In the genomic region with DNA sequence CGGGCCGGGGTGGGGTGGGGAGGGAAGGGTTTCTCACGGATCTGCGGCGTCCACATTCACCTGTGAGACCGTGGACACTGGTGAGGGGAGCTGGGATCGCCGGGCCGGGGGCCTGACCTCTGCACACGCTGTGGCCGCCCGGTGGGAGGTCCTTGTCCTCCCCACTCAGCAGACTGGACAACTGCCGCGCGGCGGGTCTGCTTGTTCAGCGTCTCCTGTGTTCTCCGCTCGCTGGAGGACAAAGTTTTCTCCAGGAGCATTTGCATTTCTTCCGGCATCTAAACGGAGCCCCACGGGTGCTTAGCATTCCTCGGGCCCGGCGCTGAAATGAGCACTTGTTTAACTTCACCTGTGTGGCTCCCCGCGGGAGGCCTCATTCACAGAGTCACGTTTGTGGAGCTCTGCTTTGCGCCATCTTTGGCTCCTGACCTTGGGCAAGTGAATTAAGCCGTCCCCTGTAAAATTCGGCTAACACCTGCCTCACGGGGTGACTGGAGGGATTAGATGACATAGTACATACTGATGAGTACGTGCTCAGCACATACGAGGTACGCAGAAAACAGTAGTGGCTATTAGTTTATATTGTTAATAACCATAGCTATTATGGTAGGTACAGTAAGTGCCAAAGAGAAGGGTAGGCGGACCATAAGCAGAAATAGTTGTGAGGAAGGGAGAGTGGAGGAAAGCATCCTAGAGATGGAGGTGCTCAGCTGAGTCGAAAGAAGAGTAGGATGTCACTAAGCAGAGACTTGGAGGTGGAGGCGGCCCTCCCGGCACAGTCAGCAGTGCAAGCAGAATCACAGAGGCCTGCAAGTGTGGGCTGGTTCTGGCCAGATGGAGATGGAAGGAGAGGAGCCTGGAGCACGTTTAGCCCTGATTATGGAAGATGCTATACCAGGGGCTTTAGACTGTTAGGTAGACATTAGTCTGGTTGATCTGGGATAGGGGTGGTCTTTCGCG, we compare ENCODE assay signal across 8 cellular contexts. TPM values are rescaled to one million over a fixed set of nuclear protein-coding genes. Genes with fewer than 3 reads are reported as not detected.
DNase-seq lines count a peak whose midpoint lies in the region; ATAC-seq and TF ChIP-seq lines count a peak whose summit lies in the region.

No MANE protein-coding gene starts in this region.

- in situ Hi-C loops in GM13976 (cut with MboI; ENCODE audit: low sequenced_read_pairs, unreplicated experiment) = no loop called here

- ATAC-seq in T-helper 17 cell = peak; percentile 24
- peak; percentile 10 to 20 for ATAC-seq in naive thymus-derived CD8-positive, alpha-beta T cell
- no peak for ATAC-seq in GM18520 (IDR thresholded peaks at IDR 0.05; ENCODE audit: unreplicated experiment)

- H3K4me2 ChIP-seq in BLaER1 treated with 17β-estradiol and CSF1 and Interleukin-3, amounts not matched to agents 10 nM and 100 nM = peak overlapping the region; percentile 83 to 98 (median 94)

- no peaks in the 10 kb centered on the region for H3K27me3 ChIP-seq in BLaER1 treated with 17β-estradiol and CSF1 and Interleukin-3, amounts not matched to agents 10 nM and 100 nM
- H3K27me3 ChIP-seq in H7 (ENCODE audit: control insufficient read depth, insufficient read depth, low read length) = no peaks in the 10 kb centered on the region

- peak; percentile 74 for DNase-seq in H7
- DNase-seq in T-helper 17 cell = no peak
- no peak for DNase-seq in epithelial cell of prostate (ENCODE audit: low read depth, low spot score)
- DNase-seq in naive thymus-derived CD8-positive, alpha-beta T cell = peak in 1 of 10 donors; percentile 3
- no peak for DNase-seq in DMS153 (lab: John Stamatoyannopoulos, UW)
- no peak for DNase-seq in GM13976 (ENCODE audit: low spot score)

- H3K4me1 ChIP-seq in BLaER1 treated with 17β-estradiol and CSF1 and Interleukin-3, amounts not matched to agents 10 nM and 100 nM = peaks cover 19 to 24% (median 22%) of the 10 kb centered on the region in 10 experiments

- peak overlapping the region; percentile 97 for H3K27ac Mint-ChIP-seq in T-helper 17 cell
- peak overlapping the region; percentile 88 to 97 (median 93) for H3K27ac Mint-ChIP-seq in naive thymus-derived CD8-positive, alpha-beta T cell

- no peak for TF ChIP-seq CTCF in GM13976 (IDR thresholded peaks at IDR 0.05; ENCODE audit: borderline replicate concordance, control extremely low read depth, extremely low read depth, insufficient read depth, missing control alignments)

- POLR2A ChIA-PET in naive thymus-derived CD8-positive, alpha-beta T cell (lab: Charles Lee) = interaction anchor here (1.0 to 2.0 kb wide), 3 partner anchors 40 to 323 kb away, joined by 3 to 9 read pairs (median 4); no protein-coding TSS in a partner anchor

- H4K20me1 ChIP-seq in BLaER1 treated with 17β-estradiol and CSF1 and Interleukin-3, amounts not matched to agents 10 nM and 100 nM = peaks cover 10 to 60% (median 37%) of the 10 kb centered on the region in 11 experiments; a peak in 19 of 22 replicates

- peak overlapping the region; percentile 80 to 92 (median 89) for H3K27ac ChIP-seq in BLaER1 treated with 17β-estradiol and CSF1 and Interleukin-3, amounts not matched to agents 10 nM and 100 nM
- H3K27ac ChIP-seq in epithelial cell of prostate = peak overlapping the region; percentile 64

- peak overlapping the region; percentile 83 to 96 (median 88) for H3K9ac ChIP-seq in BLaER1 treated with 17β-estradiol and CSF1 and Interleukin-3, amounts not matched to agents 10 nM and 100 nM

- H3K4me3 ChIP-seq in BLaER1 treated with 17β-estradiol and CSF1 and Interleukin-3, amounts not matched to agents 10 nM and 100 nM = peak overlapping the region; percentile 70 to 99 (median 93)
- peak overlapping the region; percentile 98 for H3K4me3 ChIP-seq in H7 (ENCODE audit: insufficient read depth, low read depth, low read length)

- H3K36me3 Mint-ChIP-seq in T-helper 17 cell (ENCODE audit: low read depth) = peaks cover 12% of the 10 kb centered on the region
- peaks cover 0 to 39% (median 12%) of the 10 kb centered on the region in 3 donors for H3K36me3 Mint-ChIP-seq in naive thymus-derived CD8-positive, alpha-beta T cell

- no peaks in the 10 kb centered on the region for H3K9me3 ChIP-seq in BLaER1 treated with 17β-estradiol and CSF1 and Interleukin-3, amounts not matched to agents 10 nM and 100 nM (replicated peaks in 1 of 11)
- H3K9me3 ChIP-seq in T-helper 17 cell (ENCODE audit: control insufficient read depth, low read length, poor library complexity, severe bottlenecking) = no peaks in the 10 kb centered on the region

- H3K9me3 Mint-ChIP-seq in naive thymus-derived CD8-positive, alpha-beta T cell = no peaks in the 10 kb centered on the region

- no peaks in the 10 kb centered on the region for H3K27me3 Mint-ChIP-seq in T-helper 17 cell
- H3K27me3 Mint-ChIP-seq in naive thymus-derived CD8-positive, alpha-beta T cell = no peaks in the 10 kb centered on the region

- H3K4me3 Mint-ChIP-seq in T-helper 17 cell = peak overlapping the region; percentile 99
- peak overlapping the region; percentile 89 to 97 (median 95) for H3K4me3 Mint-ChIP-seq in naive thymus-derived CD8-positive, alpha-beta T cell

- H3K36me3 ChIP-seq in BLaER1 treated with 17β-estradiol and CSF1 and Interleukin-3, amounts not matched to agents 10 nM and 100 nM = peaks cover 39 to 70% (median 63%) of the 10 kb centered on the region in 11 experiments
- H3K36me3 ChIP-seq in H7 (replicated peaks; ENCODE audit: control insufficient read depth, insufficient read depth, low read length) = peaks cover 14% of the 10 kb centered on the region

- peaks cover 33% of the 10 kb centered on the region for H3K4me1 Mint-ChIP-seq in T-helper 17 cell
- peaks cover 24 to 48% (median 39%) of the 10 kb centered on the region in 4 donors for H3K4me1 Mint-ChIP-seq in naive thymus-derived CD8-positive, alpha-beta T cell

RNA-seq across cellular contexts. Expression of a gene that starts 0.9 kb away (rescaled TPM):
- total RNA-seq in H7 (2014; rRNA removed; shearing (Covaris generic)) = 72.9 and 76.2 TPM in 2 replicates
- 10 to 100 TPM; 47.5 to 54.8 TPM for total RNA-seq in T-helper 17 cell
- 10 to 100 TPM; 88.2 to 91.7 TPM for total RNA-seq in naive thymus-derived CD8-positive, alpha-beta T cell
- 10 to 100 TPM; 14.6 to 17.3 (median 15.5) TPM for polyA plus RNA-seq in naive thymus-derived CD8-positive, alpha-beta T cell

RNA-seq across cellular contexts. Expression of a gene that starts 39.7 kb away (rescaled TPM):
- 38.8 and 42.9 TPM in 2 replicates for total RNA-seq in H7 (2014; rRNA removed; shearing (Covaris generic))
- total RNA-seq in T-helper 17 cell = under 1 TPM; 0.25 to 0.57 TPM
- total RNA-seq in naive thymus-derived CD8-positive, alpha-beta T cell = under 1 TPM; 0.30 to 0.68 TPM
- not detected for polyA plus RNA-seq in naive thymus-derived CD8-positive, alpha-beta T cell

Comparison
In these comparisons a context has a peak if more than half of its experiments do, and no peak if none do; other contexts are left out.
1. RNA of a gene that starts 39.7 kb away (total RNA-seq): 38.8 to 42.9 TPM in H7; 0.30 to 0.68 TPM in naive thymus-derived CD8-positive, alpha-beta T cell and 0.25 to 0.57 TPM in T-helper 17 cell; every median in the first group is over 10 times any median in the second.